ENCODE assay signal across 14 cellular contexts in genomic region chr2:172052000-172052983, GRCh38. TPM values are rescaled to one million over a fixed set of nuclear protein-coding genes. Genes with fewer than 3 reads are reported as not detected.
DNase-seq lines count a peak whose midpoint lies in the region; ATAC-seq and TF ChIP-seq lines count a peak whose summit lies in the region.
"Had no signal": no experiment of that assay in that cellular context is flagged by ENCODE, and none has a peak within 500 bp of the region (broad histone marks: within the 10 kb centered on the region; RNA-seq: fewer than 3 reads in every experiment).

No MANE protein-coding gene starts in this region.

- in situ Hi-C loops in IMR-90 (cut with MboI; ENCODE audit: low sequenced_read_pairs), result no loop called here

- no peaks in the 10 kb centered on the region for H3K9me3 ChIP-seq in IMR-90 (ENCODE audit: control insufficient read depth, insufficient read depth, low read length)
- no peaks in the 10 kb centered on the region for H3K9me3 ChIP-seq in neural progenitor cell (ENCODE audit: low read depth)
- H3K9me3 ChIP-seq: heart left ventricle had no signal

- H3K79me1 ChIP-seq in IMR-90 (ENCODE audit: low read depth in 1 of 2, low read length in 2 of 2), result no peaks in the 10 kb centered on the region

- H3K9ac ChIP-seq in IMR-90 (ENCODE audit: low read depth, low read length), result no peak overlapping the region
- H3K9ac ChIP-seq in neural progenitor cell, result no peak overlapping the region

- H3K4me3 ChIP-seq in IMR-90 (ENCODE audit: insufficient read depth, low read depth, low read length) (no peak overlapping the region), foreskin fibroblast (ENCODE audit: low read depth in 1 of 2, low read length in 2 of 2) (no peak overlapping the region), neural progenitor cell (no peak overlapping the region)
- H3K4me3 ChIP-seq: heart left ventricle had no signal

- H3K56ac ChIP-seq in IMR-90 (ENCODE audit: extremely low read depth, insufficient read depth, low read length), result no peak overlapping the region

- H3K4me1 Mint-ChIP-seq in neural progenitor cell, result peaks cover 16% of the 10 kb centered on the region
- H3K4me1 Mint-ChIP-seq: CD14-positive monocyte had no signal

- no peak overlapping the region for H4K91ac ChIP-seq in IMR-90 (ENCODE audit: insufficient read depth, low read depth, low read length)

- H4K5ac ChIP-seq in IMR-90 (ENCODE audit: low read depth, low read length), result no peak overlapping the region

- H3K27ac ChIP-seq in IMR-90 (ENCODE audit: insufficient read depth, low read length) (no peak overlapping the region), neural progenitor cell (no peak overlapping the region), RWPE1 (no peak overlapping the region)
- H3K27ac ChIP-seq: heart left ventricle had no signal

- H3K14ac ChIP-seq in IMR-90 (replicated peaks; ENCODE audit: low read depth, low read length), result no peak overlapping the region; the same call in 1 of the 2 replicates

- DNase-seq in COR-L47 (lab: John Stamatoyannopoulos, UW), result peak; percentile 51
- DNase-seq in IMR-90, result peak; percentile 35
- DNase-seq in SHP77 (lab: John Stamatoyannopoulos, UW), result peak; percentile 66 to 69
- DNase-seq in foreskin fibroblast, result peak; percentile 11 to 38
- DNase-seq in HT-29 (ENCODE audit: low spot score), result no peak
- no peak for DNase-seq in neural progenitor cell (ENCODE audit: low spot score)
- no peak for DNase-seq in RWPE1 (ENCODE audit: low spot score)
- DNase-seq: activated CD8-positive, alpha-beta memory T cell treated with anti-CD3 and anti-CD28 coated beads for 24 hours; aorta; heart left ventricle; Karpas-422; SIG-M5 had no signal

- intact Hi-C loops in IMR-90 (cut with micrococcal nuclease), result no loop called here

- no peak overlapping the region for H2BK5ac ChIP-seq in IMR-90 (ENCODE audit: low read depth, low read length, poor library complexity, severe bottlenecking)

- H3K4me2 ChIP-seq in IMR-90 (ENCODE audit: low read depth, low read length), result peak overlapping the region; percentile 6; the same call in 1 of the 2 replicates
- H3K4me2 ChIP-seq in neural progenitor cell, result no peak overlapping the region

- no peak overlapping the region for H2AK5ac ChIP-seq in IMR-90 (ENCODE audit: low read depth, low read length)

- no peak overlapping the region for H2BK20ac ChIP-seq in IMR-90 (ENCODE audit: low read depth, low read length)

- H3K23ac ChIP-seq in IMR-90 (ENCODE audit: low read depth, low read length), result no peak overlapping the region

- H3F3A ChIP-seq in neural progenitor cell (ENCODE audit: low read depth), result peaks cover 4% of the 10 kb centered on the region

- H3K36me3 ChIP-seq in IMR-90 (ENCODE audit: control insufficient read depth, insufficient read depth, low read length), result no peaks in the 10 kb centered on the region
- no peaks in the 10 kb centered on the region for H3K36me3 ChIP-seq in neural progenitor cell
- H3K36me3 ChIP-seq: heart left ventricle had no signal

- no peak overlapping the region for H2AFZ ChIP-seq in IMR-90 (replicated peaks; ENCODE audit: low read length, poor library complexity)
- H2AFZ ChIP-seq in neural progenitor cell (replicated peaks), result no peak overlapping the region

- ATAC-seq in IMR-90 (ENCODE audit: low read depth) (peak; percentile 73), HG02642 (IDR thresholded peaks at IDR 0.05; ENCODE audit: poor library complexity, unreplicated experiment) (no peak)
- ATAC-seq: heart left ventricle had no signal

- H3K9me3 Mint-ChIP-seq in neural progenitor cell, result no peaks in the 10 kb centered on the region
- H3K9me3 Mint-ChIP-seq: CD14-positive monocyte had no signal

- TF ChIP-seq POLR2A in IMR-90 (IDR thresholded peaks at IDR 0.05; ENCODE audit: low read depth, low read length), result no peak

- no peak overlapping the region for H2BK120ac ChIP-seq in IMR-90 (ENCODE audit: low read depth, low read length)

- CTCF ChIA-PET in IMR-90 (lab: Yijun Ruan, JAX), result interaction anchor here (0.8 to 1.1 kb wide), 2 partner anchors 14 to 34 kb away, joined by 3 to 4 read pairs; no protein-coding TSS in a partner anchor
- CTCF ChIA-PET in RWPE1 (lab: Yijun Ruan, JAX), result interaction anchor here (0.6 to 0.8 kb wide), 2 partner anchors 46 to 508 kb away, joined by 4 read pairs; no protein-coding TSS in a partner anchor

- WGBS in IMR-90 (ENCODE audit: extremely low coverage in 2 of 2, insufficient read length in 1 of 2), 2 experiments, result 11% methylated on average over 1 of the region's 4 CpGs; no CpG with 5 or more reads in 1 of the 2 experiments

- no peak for TF ChIP-seq RAD21 in IMR-90 (IDR thresholded peaks at IDR 0.05; ENCODE audit: low read length)

- H3K4me1 ChIP-seq in IMR-90 (ENCODE audit: control insufficient read depth, insufficient read depth, low read length), result peaks cover 5% of the 10 kb centered on the region
- H3K4me1 ChIP-seq in neural progenitor cell, result peaks cover 6% of the 10 kb centered on the region

- H3K36me3 Mint-ChIP-seq in neural progenitor cell, result no peaks in the 10 kb centered on the region
- H3K36me3 Mint-ChIP-seq: CD14-positive monocyte had no signal

- no peak overlapping the region for H2BK15ac ChIP-seq in IMR-90 (ENCODE audit: low read depth, low read length)

- no peak overlapping the region for H3K27ac Mint-ChIP-seq in neural progenitor cell
- H3K27ac Mint-ChIP-seq: CD14-positive monocyte had no signal

- H3K27me3 Mint-ChIP-seq in neural progenitor cell (ENCODE audit: insufficient read depth, low read depth), result no peaks in the 10 kb centered on the region

- H2AK9ac ChIP-seq in IMR-90 (replicated peaks; ENCODE audit: low read depth, low read length, poor library complexity), result no peak overlapping the region

- H4K8ac ChIP-seq in IMR-90 (ENCODE audit: low read depth in 2 of 2, low read length in 2 of 2), result peak overlapping the region in 1 of 2 experiments; percentile 38; a peak in 1 of 4 replicates

- POLR2A ChIA-PET in IMR-90 (lab: Charles Lee; ENCODE audit: unreplicated experiment) (interaction anchor here (0.5 kb wide), 1 partner anchor 324 kb away, joined by 3 read pairs; no protein-coding TSS in a partner anchor), RWPE1 (lab: Yijun Ruan, JAX; ENCODE audit: low non-redundant PET) (interaction anchor here (0.6 kb wide), 1 partner anchor 966 kb away, joined by 3 read pairs; no protein-coding TSS in a partner anchor)

- dilution Hi-C loops in IMR-90 (cut with HindIII; ENCODE audit: low sequenced_read_pairs, unreplicated experiment), result no loop called here

- 0 out of 2 replicates have a peak, but pooled peaks cover 7% of the 10 kb centered on the region for H3K9me1 ChIP-seq in IMR-90 (ENCODE audit: insufficient read depth, low read length)

- TF ChIP-seq CTCF in IMR-90 (conservative IDR thresholded peaks at IDR 0.05; ENCODE audit: low read depth, low read length) (no peak), foreskin fibroblast (IDR thresholded peaks at IDR 0.05; ENCODE audit: low read depth, low read length) (no peak), neural progenitor cell (IDR thresholded peaks at IDR 0.05) (no peak), RWPE1 (conservative IDR thresholded peaks at IDR 0.05; ENCODE audit: low read depth) (no peak)

- H4K20me1 ChIP-seq in IMR-90 (ENCODE audit: insufficient read depth, low read length) (no peaks in the 10 kb centered on the region), neural progenitor cell (ENCODE audit: low read depth) (no peaks in the 10 kb centered on the region)

- H3K18ac ChIP-seq in IMR-90 (ENCODE audit: low read depth, low read length), result no peak overlapping the region

- no TSS peak for BruUV-seq in IMR-90 (replicated peaks; lab: Mats Ljungman, UMichigan)

- H3K27me3 ChIP-seq in IMR-90 (ENCODE audit: control insufficient read depth, insufficient read depth, low read length) (no peaks in the 10 kb centered on the region), neural progenitor cell (no peaks in the 10 kb centered on the region)
- H3K27me3 ChIP-seq: heart left ventricle had no signal

- H3K79me2 ChIP-seq in neural progenitor cell (ENCODE audit: low read depth), result no peaks in the 10 kb centered on the region

- no peak overlapping the region for H3K4me3 Mint-ChIP-seq in neural progenitor cell
- H3K4me3 Mint-ChIP-seq: CD14-positive monocyte had no signal

- no peak overlapping the region for H3K4ac ChIP-seq in IMR-90 (ENCODE audit: low read depth, low read length)

TF ChIP-seq in IMR-90, 13 proteins besides CTCF, POLR2A, EP300 and RAD21 (continues in another document):
- TF ChIP-seq USF2 (IDR thresholded peaks at IDR 0.05; ENCODE audit: low read depth, low read length) (no peak), CHD1 (IDR thresholded peaks at IDR 0.05; ENCODE audit: low read depth, low read length) (no peak), RCOR1 (IDR thresholded peaks at IDR 0.05; ENCODE audit: insufficient replicate concordance, low read length) (no peak), MAFK (IDR thresholded peaks at IDR 0.05; ENCODE audit: low read depth, low read length) (no peak), FOS (IDR thresholded peaks at IDR 0.05; ENCODE audit: low read depth, low read length) (no peak)

RNA-seq across cellular contexts. Expression of gene DLX1, which starts 33.0 kb away (rescaled TPM):
- total RNA-seq in IMR-90 (2012; rRNA removed), result 0.36 and 1.1 TPM in 2 replicates
- 2.1 and 2.2 TPM in 2 replicates for polyA plus RNA-seq in IMR-90 (2012; rRNA removed)
- 0.97 and 1.3 TPM in 2 replicates for polyA plus RNA-seq in IMR-90 (2012; cell fraction: cytosol; rRNA removed)
- polyA plus RNA-seq in IMR-90 (2012; cell fraction: nucleus; rRNA removed; ENCODE audit: low replicate concordance), result 3.7 and 5.4 TPM in 2 replicates
- 0.08 and 0.18 TPM in 2 replicates for total RNA-seq in HT-29 (2014; rRNA removed; shearing (Covaris generic))
- total RNA-seq in neural progenitor cell (ENCODE audit: low replicate concordance), result not detected in 2 replicates
- polyA plus RNA-seq: CD14-positive monocyte had no signal

RNA-seq across cellular contexts. Expression of gene DLX2, which starts 50.4 kb away (rescaled TPM):
- total RNA-seq in IMR-90 (2012; rRNA removed) (not detected in 2 replicates), neural progenitor cell (ENCODE audit: low replicate concordance) (0.19 TPM in 1 of 2 replicates, not detected in the other)
- 0.38 and 0.44 TPM in 2 replicates for polyA plus RNA-seq in IMR-90 (2012; rRNA removed)
- polyA plus RNA-seq in IMR-90 (2012; cell fraction: cytosol; rRNA removed), result 0.55 and 0.60 TPM in 2 replicates
- 1.1 and 1.2 TPM in 2 replicates for polyA plus RNA-seq in IMR-90 (2012; cell fraction: nucleus; rRNA removed; ENCODE audit: low replicate concordance)
- not detected in 2 replicates for total RNA-seq in HT-29 (2014; rRNA removed; shearing (Covaris generic))
- total RNA-seq: aorta, heart left ventricle had no signal
- polyA plus RNA-seq: CD14-positive monocyte, heart left ventricle had no signal

RNA-seq across cellular contexts. Expression of gene METAP1D, which starts 52.5 kb away (rescaled TPM):
- total RNA-seq in IMR-90 (2012; rRNA removed) (3.4 and 4.2 TPM in 2 replicates), neural progenitor cell (ENCODE audit: low replicate concordance) (8.2 and 9.8 TPM in 2 replicates)
- polyA plus RNA-seq in IMR-90 (2012; rRNA removed), result 5.5 TPM in 2 replicates
- polyA plus RNA-seq in IMR-90 (2012; cell fraction: cytosol; rRNA removed), result 1.3 and 2.0 TPM in 2 replicates
- polyA plus RNA-seq in IMR-90 (2012; cell fraction: nucleus; rRNA removed; ENCODE audit: low replicate concordance), result 11.5 and 28.3 TPM in 2 replicates
- 6.2 and 8.5 TPM in 2 replicates for total RNA-seq in HT-29 (2014; rRNA removed; shearing (Covaris generic))

Comparison
In these comparisons a context has a peak if more than half of its experiments do, and no peak if none do; other contexts are left out.
1. DNase-seq: peak in COR-L47 (single experiment), IMR-90 (single experiment), SHP77 (2 of 2) and foreskin fibroblast (2 of 2); none in HT-29 (single experiment), neural progenitor cell (single experiment) and RWPE1 (single experiment).